ENCODE assay signal across 16 cellular contexts in genomic region chr3:113423699-113424098, GRCh38.
DNase-seq lines count a peak whose midpoint lies in the region; ATAC-seq and TF ChIP-seq lines count a peak whose summit lies in the region.
"Had no signal": no experiment of that assay in that cellular context is flagged by ENCODE, and none has a peak within 500 bp of the region (broad histone marks: within the 10 kb centered on the region; RNA-seq: fewer than 3 reads in every experiment).

No MANE protein-coding gene starts in this region.

- no peak for TF ChIP-seq CTCF in GM06990 (IDR thresholded peaks at IDR 0.05; ENCODE audit: insufficient read depth, low read length, poor library complexity, severe bottlenecking)

- ATAC-seq in GM19324 (IDR thresholded peaks at IDR 0.05; ENCODE audit: low FRiP score, unreplicated experiment): peak; percentile 43
- peak; percentile 51 for ATAC-seq in HG03159 (IDR thresholded peaks at IDR 0.05; ENCODE audit: unreplicated experiment)
- no peak for ATAC-seq in GM21717 (IDR thresholded peaks at IDR 0.05; ENCODE audit: unreplicated experiment)
- ATAC-seq: foreskin keratinocyte, HCT116 had no signal

- no peaks in the 10 kb centered on the region; the same call in 1 of the 2 replicates for H3K36me3 ChIP-seq in GM06990 (ENCODE audit: control insufficient read depth, insufficient read depth, low read length)
- H3K36me3 ChIP-seq: ovary, WERI-Rb-1 had no signal

- DNase-seq in GM06990 (ENCODE audit: extremely low read depth, insufficient read length) (peak; percentile 20), OCI-M1 (lab: John Stamatoyannopoulos, UW) (peak; percentile 78), NCI-H1092 (lab: John Stamatoyannopoulos, UW) (no peak), COR-L47 (lab: John Stamatoyannopoulos, UW) (no peak)
- no peak for DNase-seq in stimulated activated naive CD4-positive, alpha-beta T cell (lab: John Stamatoyannopoulos, UW)
- DNase-seq: activated naive CD4-positive, alpha-beta T cell treated with anti-CD3 and anti-CD28 coated beads, Interleukin-2, amount 50 U/mL, for 16 hours; effector memory CD4-positive, alpha-beta T cell; foreskin keratinocyte; MG63; NCI-H2171; ovary; WERI-Rb-1 had no signal

- no peak overlapping the region for H3K4me3 ChIP-seq in GM06990 (replicated peaks; ENCODE audit: low read depth, low read length)
- H3K4me3 ChIP-seq: MG63, ovary had no signal

- H3K27me3 ChIP-seq in GM06990 (replicated peaks; ENCODE audit: control insufficient read depth, insufficient read depth, low read length): no peaks in the 10 kb centered on the region
- H3K27me3 ChIP-seq: foreskin keratinocyte, MG63, ovary had no signal

Comparison
In these comparisons a context has a peak if more than half of its experiments do, and no peak if none do; other contexts are left out.
1. DNase-seq: peak in GM06990 (single experiment) and OCI-M1 (single experiment); none in NCI-H1092 (single experiment), stimulated activated naive CD4-positive, alpha-beta T cell (0 of 6) and COR-L47 (single experiment).